ENCODE assay signal across 19 cellular contexts in genomic region chr15:77173487-77173886, GRCh38.
"Had no signal": no experiment of that assay in that cellular context is flagged by ENCODE, and none has a peak within 500 bp of the region (broad histone marks: within the 10 kb centered on the region; RNA-seq: fewer than 3 reads in every experiment).

No MANE protein-coding gene starts in this region.

- H3K27ac Mint-ChIP-seq: endodermal cell; nephron progenitor cell; stimulated activated naive CD8-positive, alpha-beta T cell treated with anti-CD3 and anti-CD28 coated beads, Interleukin-15, amount 100 ng/mL, for 72 hours had no signal

- DNase-seq: activated CD4-positive, alpha-beta T cell treated with anti-CD3 and anti-CD28 coated beads for 1 hour; activated CD4-positive, alpha-beta T cell treated with anti-CD3 and anti-CD28 coated beads, Interleukin-2, amount 50 U/mL, for 4 hours; activated naive CD4-positive, alpha-beta T cell; activated T-cell treated with anti-CD3 and anti-CD28 coated beads for 4 hours; aorta; dorsolateral prefrontal cortex; endodermal cell; erythroblast; left ventricle myocardium inferior; nephron progenitor cell; occipital lobe; spleen; stimulated activated naive CD8-positive, alpha-beta T cell treated with anti-CD3 and anti-CD28 coated beads, Interleukin-15, amount 100 ng/mL, for 72 hours; testis had no signal

- H3K27me3 ChIP-seq: breast epithelium, dorsolateral prefrontal cortex, gastroesophageal sphincter, spleen, testis had no signal

- FAIRE-seq: keratinocyte, urothelium cell line had no signal

- H3K27me3 Mint-ChIP-seq: stimulated activated naive CD8-positive, alpha-beta T cell treated with anti-CD3 and anti-CD28 coated beads, Interleukin-15, amount 100 ng/mL, for 72 hours had no signal

- H3K4me1 Mint-ChIP-seq: nephron progenitor cell; stimulated activated naive CD8-positive, alpha-beta T cell treated with anti-CD3 and anti-CD28 coated beads, Interleukin-15, amount 100 ng/mL, for 72 hours had no signal

- H3K27ac ChIP-seq: breast epithelium, dorsolateral prefrontal cortex, gastroesophageal sphincter, left ventricle myocardium inferior, spleen, testis had no signal

- H3K36me3 ChIP-seq: breast epithelium had no signal

- H3K9me3 Mint-ChIP-seq: endodermal cell; nephron progenitor cell; stimulated activated naive CD8-positive, alpha-beta T cell treated with anti-CD3 and anti-CD28 coated beads, Interleukin-15, amount 100 ng/mL, for 72 hours had no signal

- H3K4me1 ChIP-seq: breast epithelium, gastroesophageal sphincter, testis had no signal

- ATAC-seq: gastroesophageal sphincter; sciatic nerve; stimulated activated naive CD8-positive, alpha-beta T cell treated with anti-CD3 and anti-CD28 coated beads, Interleukin-15, amount 100 ng/mL, for 72 hours had no signal

- H3K9me3 ChIP-seq: breast epithelium, gastroesophageal sphincter, left ventricle myocardium inferior, spleen, testis had no signal

- H3K4me3 ChIP-seq: breast epithelium, dorsolateral prefrontal cortex, gastroesophageal sphincter, left ventricle myocardium inferior, spleen, testis had no signal

- H3K4me3 Mint-ChIP-seq: endodermal cell; nephron progenitor cell; stimulated activated naive CD8-positive, alpha-beta T cell treated with anti-CD3 and anti-CD28 coated beads, Interleukin-15, amount 100 ng/mL, for 72 hours had no signal
